Comparison of ENCODE assay signal across 8 cellular contexts in the genomic region with DNA sequence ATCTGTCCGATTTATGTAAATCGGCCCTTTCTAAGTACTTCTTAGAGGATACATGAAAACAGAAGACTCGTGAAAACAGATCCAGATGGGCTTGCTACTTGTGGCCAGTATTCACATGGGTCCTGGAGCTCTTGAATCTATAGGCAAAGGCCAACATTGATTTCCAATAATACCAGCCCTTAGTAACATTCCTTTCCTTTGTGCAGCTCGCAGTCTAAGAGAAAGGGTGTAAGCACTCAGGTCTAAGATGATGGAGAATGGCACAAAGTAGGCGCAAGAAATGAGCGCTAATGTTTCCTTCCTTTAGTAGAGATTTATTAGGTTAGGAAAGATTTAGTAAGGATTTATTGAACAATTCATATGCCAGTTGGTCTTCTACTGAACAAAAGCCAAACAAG. TPM values are rescaled to one million over a fixed set of nuclear protein-coding genes. Genes with fewer than 3 reads are reported as not detected.
DNase-seq lines count a peak whose midpoint lies in the region; ATAC-seq and TF ChIP-seq lines count a peak whose summit lies in the region.

No MANE protein-coding gene starts in this region.

- TF ChIP-seq CTCF in PC-3 (conservative IDR thresholded peaks at IDR 0.05; ENCODE audit: low read depth, low read length) (no peak), natural killer cell (IDR thresholded peaks at IDR 0.05) (no peak)

- H3K79me2 ChIP-seq in PC-3 (ENCODE audit: low read length) = no peaks in the 10 kb centered on the region

- no peak for DNase-seq in T-helper 2 cell treated with Interferon-gamma antibody and Interleukin-4, amounts not matched to agents 5 μg/mL and 100 μg/mL, for 36 hours (ENCODE audit: low spot score)
- DNase-seq in T-helper 2 cell (no peak), PC-3 (peak; percentile 30), natural killer cell (no peak), SW 1271 (lab: John Stamatoyannopoulos, UW) (no peak)

- H3K27ac ChIP-seq in PC-3 (ENCODE audit: low read length) (no peak overlapping the region), duodenal mucosa (ENCODE audit: low read depth, low read length) (no peak overlapping the region)

- intact Hi-C loops in PC-3 (cut with micrococcal nuclease) (loop anchor here (2.0 kb wide), 3 partner anchors 50 to 270 kb away; no protein-coding TSS in a partner anchor), natural killer cell (cut with micrococcal nuclease) (loop anchor here (5.0 kb wide), 1 partner anchor 640 kb away; a partner anchor contains a TSS)

- H3K27me3 ChIP-seq in PC-3 (ENCODE audit: low read length) = no peaks in the 10 kb centered on the region
- H3K27me3 ChIP-seq in duodenal mucosa (ENCODE audit: control insufficient read depth in 1 of 2, insufficient read depth in 2 of 2, low read length in 2 of 2) = no peaks in the 10 kb centered on the region

- H3K4me3 ChIP-seq in PC-3 (ENCODE audit: low read length) = peak overlapping the region; percentile 87
- peak overlapping the region; percentile 87 to 91 for H3K4me3 ChIP-seq in duodenal mucosa (ENCODE audit: low read depth in 1 of 2, low read length in 2 of 2)

- peak overlapping the region; percentile 71; the same call in 1 of the 2 replicates for H3K9ac ChIP-seq in PC-3 (ENCODE audit: low read length)
- peak overlapping the region; percentile 23 to 54 for H3K9ac ChIP-seq in duodenal mucosa (ENCODE audit: low read depth in 1 of 2, low read length in 2 of 2)

- BruUV-seq in PC-3 (replicated peaks; lab: Mats Ljungman, UMichigan) = no TSS peak

- H2AFZ ChIP-seq in PC-3 (ENCODE audit: low read length) = peak overlapping the region; percentile 98

- H3K27me3 Mint-ChIP-seq in T-helper 2 cell treated with Interferon-gamma antibody and Interleukin-4, amounts not matched to agents 5 μg/mL and 100 μg/mL, for 36 hours (ENCODE audit: low read depth) = peaks cover 19% of the 10 kb centered on the region
- H3K27me3 Mint-ChIP-seq in natural killer cell (ENCODE audit: low read depth in 2 of 2) = peaks cover 12 to 19% of the 10 kb centered on the region in 2 donors

- ATAC-seq in PC-3 (no peak), natural killer cell (no peak), GM21825 (IDR thresholded peaks at IDR 0.05; ENCODE audit: unreplicated experiment) (no peak), HG02571 (IDR thresholded peaks at IDR 0.05; ENCODE audit: unreplicated experiment) (no peak)

- no peaks in the 10 kb centered on the region for H3K9me2 ChIP-seq in PC-3 (replicated peaks; ENCODE audit: low read length)

- H3F3A ChIP-seq in PC-3 (ENCODE audit: low read length, unreplicated experiment) = no peaks in the 10 kb centered on the region

- peak overlapping the region; percentile 84 for H3K4me2 ChIP-seq in PC-3 (ENCODE audit: low read length)

- peak overlapping the region; percentile 85 for H3K4me3 Mint-ChIP-seq in T-helper 2 cell treated with Interferon-gamma antibody and Interleukin-4, amounts not matched to agents 5 μg/mL and 100 μg/mL, for 36 hours
- H3K4me3 Mint-ChIP-seq in natural killer cell = peak overlapping the region; percentile 89

- H3K9me3 Mint-ChIP-seq in T-helper 2 cell treated with Interferon-gamma antibody and Interleukin-4, amounts not matched to agents 5 μg/mL and 100 μg/mL, for 36 hours = no peaks in the 10 kb centered on the region
- H3K9me3 Mint-ChIP-seq in natural killer cell = no peaks in the 10 kb centered on the region

- POLR2A ChIA-PET in PC-3 (lab: Charles Lee; ENCODE audit: unreplicated experiment) = no interaction called here

- H3K4me1 ChIP-seq in PC-3 (ENCODE audit: insufficient read depth, low read length) (peaks cover 21% of the 10 kb centered on the region; the same call in 1 of the 2 replicates), duodenal mucosa (ENCODE audit: control insufficient read depth in 1 of 2, insufficient read depth in 2 of 2, low read length in 2 of 2) (peaks cover 23 to 26% of the 10 kb centered on the region in 2 donors)

- CTCF ChIA-PET in PC-3 (lab: Charles Lee) = interaction anchor here (0.9 kb wide), 1 partner anchor 42 kb away, joined by 3 read pairs; no protein-coding TSS in a partner anchor

- H3K9me3 ChIP-seq in PC-3 (ENCODE audit: low read length) (no peaks in the 10 kb centered on the region), duodenal mucosa (ENCODE audit: control insufficient read depth in 1 of 2, low read length in 2 of 2) (no peaks in the 10 kb centered on the region)

- H3K4me1 Mint-ChIP-seq in T-helper 2 cell treated with Interferon-gamma antibody and Interleukin-4, amounts not matched to agents 5 μg/mL and 100 μg/mL, for 36 hours (ENCODE audit: low read depth) = peaks cover 40% of the 10 kb centered on the region
- H3K4me1 Mint-ChIP-seq in natural killer cell = peaks cover 36 to 41% of the 10 kb centered on the region in 2 donors

- peak overlapping the region; percentile 97 for H3K27ac Mint-ChIP-seq in T-helper 2 cell treated with Interferon-gamma antibody and Interleukin-4, amounts not matched to agents 5 μg/mL and 100 μg/mL, for 36 hours
- peak overlapping the region; percentile 89 to 92 for H3K27ac Mint-ChIP-seq in natural killer cell

- H4K20me1 ChIP-seq in PC-3 (ENCODE audit: low read length) = no peaks in the 10 kb centered on the region

- H3K36me3 Mint-ChIP-seq in T-helper 2 cell treated with Interferon-gamma antibody and Interleukin-4, amounts not matched to agents 5 μg/mL and 100 μg/mL, for 36 hours (ENCODE audit: low read depth) = no peaks in the 10 kb centered on the region
- no peaks in the 10 kb centered on the region for H3K36me3 Mint-ChIP-seq in natural killer cell

- no peaks in the 10 kb centered on the region for H3K36me3 ChIP-seq in PC-3 (ENCODE audit: low read depth, low read length)
- H3K36me3 ChIP-seq in duodenal mucosa (ENCODE audit: control insufficient read depth in 1 of 2, insufficient read depth in 2 of 2, low read length in 2 of 2) = no peaks in the 10 kb centered on the region

RNA-seq across cellular contexts. Expression of a gene that starts 0.6 kb away (rescaled TPM):
- not detected in 2 replicates for total RNA-seq in PC-3 (2014; rRNA removed)
- not detected for total RNA-seq in natural killer cell

RNA-seq across cellular contexts. Expression of a gene that starts 0.6 kb away (rescaled TPM):
- total RNA-seq in PC-3 (2014; rRNA removed) (not detected in 2 replicates), natural killer cell (not detected)
